Comparison of ENCODE assay signal across 8 cellular contexts in the genomic region with DNA sequence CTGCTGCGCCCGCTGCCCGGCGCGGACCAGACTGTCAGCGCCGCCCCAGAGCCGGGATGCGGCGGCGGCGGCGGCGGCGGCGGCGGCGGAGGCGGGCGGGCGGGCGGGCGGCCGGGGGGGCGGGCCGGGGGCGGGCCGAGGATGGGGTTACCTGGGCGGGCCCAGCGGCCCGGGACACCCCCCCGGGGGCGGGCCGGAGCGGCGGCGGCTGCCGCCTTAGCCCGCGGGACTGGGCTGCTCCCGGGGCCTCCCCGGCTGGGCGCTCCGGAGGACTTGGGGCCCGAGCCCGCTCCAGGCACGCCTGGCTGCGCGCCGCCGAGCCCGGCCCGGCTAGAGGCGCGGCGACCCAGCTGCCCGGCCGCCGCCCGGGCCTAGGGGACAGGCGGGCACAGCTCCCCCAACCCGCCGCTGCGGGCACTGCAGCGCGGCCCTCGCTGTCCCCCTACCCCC. TPM values are rescaled to one million over a fixed set of nuclear protein-coding genes. Genes with fewer than 3 reads are reported as not detected.
DNase-seq lines count a peak whose midpoint lies in the region; ATAC-seq and TF ChIP-seq lines count a peak whose summit lies in the region.

A gene (minus strand): TSS at position 33 of the 450 bp plus-strand sequence. CDS start 175 bp downstream, outside the sequence.

- H3K27me3 ChIP-seq in esophagus squamous epithelium, result peaks cover 0 to 75% (median 0%) of the 10 kb centered on the region in 4 donors
- H3K27me3 ChIP-seq in naive thymus-derived CD4-positive, alpha-beta T cell (ENCODE audit: control insufficient read depth in 2 of 2, insufficient read depth in 2 of 2, low read length in 2 of 2), result peaks cover 0 to 19% of the 10 kb centered on the region in 2 donors

- intact Hi-C loops in Calu3 (cut with micrococcal nuclease; ENCODE audit: unreplicated experiment) (no loop called here), esophagus squamous epithelium (cut with DNase I) (no loop called here)
- intact Hi-C loops in naive thymus-derived CD4-positive, alpha-beta T cell (cut with micrococcal nuclease), result no loop called here

- no peak within 1 kb of the TSS for H3K27ac Mint-ChIP-seq in Calu3 (ENCODE audit: unreplicated experiment)
- no peak within 1 kb of the TSS for H3K27ac Mint-ChIP-seq in WTC11
- no peak within 1 kb of the TSS for H3K27ac Mint-ChIP-seq in naive thymus-derived CD4-positive, alpha-beta T cell

- DNase-seq in Calu3 (peak; percentile 56), WTC11 (ENCODE audit: low spot score) (peak; percentile 57), esophagus squamous epithelium (lab: John Stamatoyannopoulos, UW) (no peak)
- peak in 1 of 9 donors; percentile 46 for DNase-seq in naive thymus-derived CD4-positive, alpha-beta T cell

- H3K4me1 Mint-ChIP-seq in Calu3 (ENCODE audit: low read depth, unreplicated experiment), result no peaks in the 10 kb centered on the region
- peaks cover 26% of the 10 kb centered on the region for H3K4me1 Mint-ChIP-seq in WTC11
- peaks cover 4 to 12% (median 6%) of the 10 kb centered on the region in 7 donors for H3K4me1 Mint-ChIP-seq in naive thymus-derived CD4-positive, alpha-beta T cell

- H3K4me3 Mint-ChIP-seq in Calu3 (ENCODE audit: low read depth, unreplicated experiment) (peak within 1 kb of the TSS; percentile 63), WTC11 (peak within 1 kb of the TSS; percentile 79)
- H3K4me3 Mint-ChIP-seq in naive thymus-derived CD4-positive, alpha-beta T cell, result peak within 1 kb of the TSS; percentile 50 to 85 (median 78)

- peaks cover 24% of the 10 kb centered on the region for H3K36me3 Mint-ChIP-seq in Calu3 (ENCODE audit: insufficient read depth, unreplicated experiment)
- H3K36me3 Mint-ChIP-seq in WTC11, result no peaks in the 10 kb centered on the region
- H3K36me3 Mint-ChIP-seq in naive thymus-derived CD4-positive, alpha-beta T cell, result peaks cover 0 to 5% (median 0%) of the 10 kb centered on the region in 5 donors

- peak within 1 kb of the TSS; percentile 17; the same call in 1 of the 2 replicates for H3K27ac ChIP-seq in HEK293 (ENCODE audit: extremely low read depth, low read depth, low read length)
- H3K27ac ChIP-seq in esophagus squamous epithelium, result peak within 1 kb of the TSS; percentile 78 to 86 (median 82)
- no peak within 1 kb of the TSS for H3K27ac ChIP-seq in naive thymus-derived CD4-positive, alpha-beta T cell (ENCODE audit: low read depth, low read length)

- CTCF ChIA-PET in Calu3 (lab: Charles Lee), result interaction anchor here (1.3 kb wide), 1 partner anchor 273 kb away, joined by 5 read pairs; no protein-coding TSS in a partner anchor
- CTCF ChIA-PET in HEK293 (lab: Yijun Ruan, JAX), result interaction anchor here (0.8 to 1.9 kb wide), 4 partner anchors 10 to 271 kb away, joined by 3 to 5 read pairs (median 3); no protein-coding TSS in a partner anchor
- CTCF ChIA-PET in WTC11 (lab: Charles Lee), result interaction anchor here (0.6 to 3.8 kb wide), 28 partner anchors 10 to 277 kb away, joined by 3 to 36 read pairs (median 4); no protein-coding TSS in a partner anchor
- CTCF ChIA-PET in naive thymus-derived CD4-positive, alpha-beta T cell (lab: Charles Lee), result no interaction called here

- H3K27me3 Mint-ChIP-seq in Calu3 (ENCODE audit: unreplicated experiment) (no peaks in the 10 kb centered on the region), WTC11 (ENCODE audit: low read depth) (peaks cover 41% of the 10 kb centered on the region)
- peaks cover 42 to 69% (median 56%) of the 10 kb centered on the region in 5 donors for H3K27me3 Mint-ChIP-seq in naive thymus-derived CD4-positive, alpha-beta T cell

- H3K36me3 ChIP-seq in HEK293 (ENCODE audit: control insufficient read depth in 2 of 2, insufficient read depth in 1 of 2, low read length in 2 of 2) (no peaks in the 10 kb centered on the region), esophagus squamous epithelium (no peaks in the 10 kb centered on the region)
- H3K36me3 ChIP-seq in naive thymus-derived CD4-positive, alpha-beta T cell (ENCODE audit: control insufficient read depth in 2 of 3, insufficient read depth in 3 of 3, low read length in 3 of 3), result no peaks in the 10 kb centered on the region

- H3K9me3 ChIP-seq in HEK293 (ENCODE audit: control insufficient read depth, insufficient read depth, low read depth, low read length) (no peaks in the 10 kb centered on the region), esophagus squamous epithelium (no peaks in the 10 kb centered on the region)
- no peaks in the 10 kb centered on the region for H3K9me3 ChIP-seq in naive thymus-derived CD4-positive, alpha-beta T cell (ENCODE audit: control insufficient read depth in 2 of 3, low read length in 3 of 3)

- ATAC-seq in WTC11, result peak; percentile 80
- ATAC-seq in naive thymus-derived CD4-positive, alpha-beta T cell, result peak; percentile 78
- no peak for ATAC-seq in HG02852 (IDR thresholded peaks at IDR 0.05; ENCODE audit: unreplicated experiment)
- no peak for ATAC-seq in GM21737 (IDR thresholded peaks at IDR 0.05; ENCODE audit: unreplicated experiment)
- no peak for ATAC-seq in HG02588 (IDR thresholded peaks at IDR 0.05; ENCODE audit: unreplicated experiment)

- H3K9me3 Mint-ChIP-seq in Calu3 (ENCODE audit: low read depth, unreplicated experiment), result no peaks in the 10 kb centered on the region
- H3K9me3 Mint-ChIP-seq in WTC11, result no peaks in the 10 kb centered on the region
- H3K9me3 Mint-ChIP-seq in naive thymus-derived CD4-positive, alpha-beta T cell, result no peaks in the 10 kb centered on the region

- H3K4me3 ChIP-seq in HEK293 (ENCODE audit: low read depth, low read length) (peak within 1 kb of the TSS; percentile 40), esophagus squamous epithelium (peak within 1 kb of the TSS; percentile 54 to 72 (median 63))
- H3K4me3 ChIP-seq in naive thymus-derived CD4-positive, alpha-beta T cell (ENCODE audit: low read length), result no peak within 1 kb of the TSS

- WGBS in esophagus squamous epithelium, 2 donors, result no CpG with 5 or more reads among the region's 67 CpGs

- POLR2A ChIA-PET in HEK293 (lab: Yijun Ruan, JAX), result interaction anchor here (1.5 kb wide), 1 partner anchor 90 kb away, joined by 4 read pairs; a partner anchor contains a TSS
- POLR2A ChIA-PET in WTC11 (lab: Charles Lee), result no interaction called here
- POLR2A ChIA-PET in naive thymus-derived CD4-positive, alpha-beta T cell (lab: Charles Lee), result no interaction called here

- TF ChIP-seq CTCF in Calu3 (IDR thresholded peaks at IDR 0.05; ENCODE audit: unreplicated experiment) (peak; percentile 38), HEK293 (tag by site-specific recombination; IDR thresholded peaks at IDR 0.05) (no peak), WTC11 (IDR thresholded peaks at IDR 0.05) (peak; percentile 39; the same call in 1 of the 2 replicates), esophagus squamous epithelium (IDR thresholded peaks at IDR 0.05) (no peak)

- no TSS peak for BruUV-seq in Calu3 (replicated peaks; lab: Mats Ljungman, UMichigan)

- TF ChIP-seq POLR2A in esophagus squamous epithelium (IDR thresholded peaks at IDR 0.05), result no peak

- no peaks in the 10 kb centered on the region; the same call in 1 of the 2 replicates for H3K4me1 ChIP-seq in HEK293 (ENCODE audit: control insufficient read depth, insufficient read depth, low read length)
- peaks cover 21 to 55% (median 35%) of the 10 kb centered on the region in 3 donors for H3K4me1 ChIP-seq in esophagus squamous epithelium
- H3K4me1 ChIP-seq in naive thymus-derived CD4-positive, alpha-beta T cell (ENCODE audit: control insufficient read depth in 2 of 2, insufficient read depth in 2 of 2, low read length in 2 of 2), result peaks cover 5 to 6% of the 10 kb centered on the region in 2 donors

TF ChIP-seq in HEK293, 187 proteins besides CTCF, POLR2A, EP300 and RAD21 (continues in another document):
- TF ChIP-seq, protein P1, sequence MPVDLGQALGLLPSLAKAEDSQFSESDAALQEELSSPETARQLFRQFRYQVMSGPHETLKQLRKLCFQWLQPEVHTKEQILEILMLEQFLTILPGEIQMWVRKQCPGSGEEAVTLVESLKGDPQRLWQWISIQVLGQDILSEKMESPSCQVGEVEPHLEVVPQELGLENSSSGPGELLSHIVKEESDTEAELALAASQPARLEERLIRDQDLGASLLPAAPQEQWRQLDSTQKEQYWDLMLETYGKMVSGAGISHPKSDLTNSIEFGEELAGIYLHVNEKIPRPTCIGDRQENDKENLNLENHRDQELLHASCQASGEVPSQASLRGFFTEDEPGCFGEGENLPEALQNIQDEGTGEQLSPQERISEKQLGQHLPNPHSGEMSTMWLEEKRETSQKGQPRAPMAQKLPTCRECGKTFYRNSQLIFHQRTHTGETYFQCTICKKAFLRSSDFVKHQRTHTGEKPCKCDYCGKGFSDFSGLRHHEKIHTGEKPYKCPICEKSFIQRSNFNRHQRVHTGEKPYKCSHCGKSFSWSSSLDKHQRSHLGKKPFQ (tag by site-specific recombination; IDR thresholded peaks at IDR 0.05), result no peak
- no peak for TF ChIP-seq ZNF155 (tag by site-specific recombination; IDR thresholded peaks at IDR 0.05)
- TF ChIP-seq ZNF510 (tag by site-specific recombination; IDR thresholded peaks at IDR 0.05; ENCODE audit: insufficient replicate concordance), result no peak
- no peak for TF ChIP-seq ZNF560 (tag by site-specific recombination; IDR thresholded peaks at IDR 0.05; ENCODE audit: borderline replicate concordance)
- no peak for TF ChIP-seq ZNF23 (tag by site-specific recombination; IDR thresholded peaks at IDR 0.05; ENCODE audit: borderline replicate concordance)

TF ChIP-seq in WTC11, 78 proteins besides CTCF, POLR2A, EP300 and RAD21 (continues in another document):
- TF ChIP-seq, protein P2, sequence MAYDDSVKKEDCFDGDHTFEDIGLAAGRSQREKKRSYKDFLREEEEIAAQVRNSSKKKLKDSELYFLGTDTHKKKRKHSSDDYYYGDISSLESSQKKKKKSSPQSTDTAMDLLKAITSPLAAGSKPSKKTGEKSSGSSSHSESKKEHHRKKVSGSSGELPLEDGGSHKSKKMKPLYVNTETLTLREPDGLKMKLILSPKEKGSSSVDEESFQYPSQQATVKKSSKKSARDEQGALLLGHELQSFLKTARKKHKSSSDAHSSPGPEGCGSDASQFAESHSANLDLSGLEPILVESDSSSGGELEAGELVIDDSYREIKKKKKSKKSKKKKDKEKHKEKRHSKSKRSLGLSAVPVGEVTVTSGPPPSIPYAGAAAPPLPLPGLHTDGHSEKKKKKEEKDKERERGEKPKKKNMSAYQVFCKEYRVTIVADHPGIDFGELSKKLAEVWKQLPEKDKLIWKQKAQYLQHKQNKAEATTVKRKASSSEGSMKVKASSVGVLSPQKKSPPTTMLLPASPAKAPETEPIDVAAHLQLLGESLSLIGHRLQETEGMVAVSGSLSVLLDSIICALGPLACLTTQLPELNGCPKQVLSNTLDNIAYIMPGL (CRISPR knock-in tag; IDR thresholded peaks at IDR 0.05), result peak; percentile 32; the same call in 1 of the 2 replicates
- TF ChIP-seq ZNF121 (CRISPR knock-in tag; IDR thresholded peaks at IDR 0.05), result no peak

RNA-seq across cellular contexts. Expression of the gene that starts here (rescaled TPM):
- total RNA-seq in Calu3 (2022) (1.9 and 2.4 TPM in 2 replicates), WTC11 (2021) (0.69 to 0.85 TPM (median 0.70 TPM) in 3 replicates), esophagus squamous epithelium (10 to 100 TPM in 1 of 4 donors, 1 to 10 TPM in 3; 4.8 to 11.9 (median 6.6) TPM)
- not detected for total RNA-seq in naive thymus-derived CD4-positive, alpha-beta T cell
- polyA plus RNA-seq in naive thymus-derived CD4-positive, alpha-beta T cell, result under 1 TPM in 1 of 2 donors, not detected in 1; 0.05 TPM

Comparison
In these comparisons a context has a peak if more than half of its experiments do, and no peak if none do; other contexts are left out.
1. Peak in DNase-seq and ATAC-seq in WTC11; RNA of the gene not detected or under 1 TPM.
2. Peak in ATAC-seq in naive thymus-derived CD4-positive, alpha-beta T cell; RNA of the gene not detected or under 1 TPM.
3. CTCF ChIP-seq: peak in Calu3 (single experiment) and WTC11 (single experiment); none in HEK293 (single experiment) and esophagus squamous epithelium (0 of 6).
4. Peak in every context shown above with its lines, with median percentiles within 50 percentile points of each other: H3K4me3 Mint-ChIP-seq.